In genomic region chr17:1650731-1651558, GRCh38 we compare ENCODE assay signal across 12 cellular contexts. TPM values are rescaled to one million over a fixed set of nuclear protein-coding genes. Genes with fewer than 3 reads are reported as not detected.
DNase-seq lines count a peak whose midpoint lies in the region; ATAC-seq and TF ChIP-seq lines count a peak whose summit lies in the region.
"Had no signal": no experiment of that assay in that cellular context is flagged by ENCODE, and none has a peak within 500 bp of the region (broad histone marks: within the 10 kb centered on the region; RNA-seq: fewer than 3 reads in every experiment).

No MANE protein-coding gene starts in this region.

- 49 to 74% methylated on average over 22 of the region's 22 CpGs for WGBS in sigmoid colon, 2 donors

- peaks cover 0 to 9% (median 2%) of the 10 kb centered on the region in 4 donors for H3K4me1 Mint-ChIP-seq in CD4-positive, CD25-positive, alpha-beta regulatory T cell

- POLR2A ChIA-PET in OCI-LY7 (lab: Charles Lee), result no interaction called here

- H3K27me3 Mint-ChIP-seq in CD4-positive, CD25-positive, alpha-beta regulatory T cell, result no peaks in the 10 kb centered on the region

- peaks cover 4% of the 10 kb centered on the region; the same call in 1 of the 2 replicates for H4K20me1 ChIP-seq in OCI-LY7 (ENCODE audit: insufficient read depth, low read length)

- H3K4me1 ChIP-seq in CD4-positive, CD25-positive, alpha-beta regulatory T cell (ENCODE audit: control insufficient read depth, insufficient read depth, low read length, poor library complexity, severe bottlenecking), result peaks cover 18% of the 10 kb centered on the region
- H3K4me1 ChIP-seq in OCI-LY7 (ENCODE audit: insufficient read depth, low read length, poor library complexity, severe bottlenecking), result peaks cover 23% of the 10 kb centered on the region
- peaks cover 0 to 42% (median 37%) of the 10 kb centered on the region in 4 donors for H3K4me1 ChIP-seq in sigmoid colon

- H2AFZ ChIP-seq in OCI-LY7 (ENCODE audit: low read length), result no peak overlapping the region

- no peaks in the 10 kb centered on the region for H3K27me3 ChIP-seq in CD4-positive, CD25-positive, alpha-beta regulatory T cell (ENCODE audit: control insufficient read depth, insufficient read depth, low read length)
- H3K27me3 ChIP-seq in sigmoid colon, result no peaks in the 10 kb centered on the region

- H3K9me3 Mint-ChIP-seq in CD4-positive, CD25-positive, alpha-beta regulatory T cell, result peaks cover 0 to 1% (median 0%) of the 10 kb centered on the region in 7 donors

- peaks cover 23% of the 10 kb centered on the region for H3K36me3 Mint-ChIP-seq in CD4-positive, CD25-positive, alpha-beta regulatory T cell

- DNase-seq in CD4-positive, CD25-positive, alpha-beta regulatory T cell, result no peak
- no peak for DNase-seq in OCI-LY7 (ENCODE audit: low spot score)
- DNase-seq in epithelial cell of prostate (ENCODE audit: low read depth, low spot score), result no peak
- DNase-seq in sigmoid colon, result no peak
- no peak for DNase-seq in GOT3 (lab: John Stamatoyannopoulos, UW)
- no peak for DNase-seq in NCI-H82 treated with DMSO at 0.1 percent for 48 hours (lab: John Stamatoyannopoulos, UW; ENCODE audit: unreplicated experiment)
- DNase-seq in activated CD8-positive, alpha-beta memory T cell treated with anti-CD3 and anti-CD28 coated beads, Interleukin-2, amount 50 U/mL, for 48 hours, result no peak
- DNase-seq: activated CD4-positive, alpha-beta T cell treated with anti-CD3 and anti-CD28 coated beads, Interleukin-2, amount 50 U/mL, for 4 hours; activated naive CD4-positive, alpha-beta T cell treated with Interleukin-2 at 50 U/mL for 16 hours; glutamatergic neuron; NCI-H526 treated with DMSO at 0.1 percent for 48 hours had no signal

- peaks cover 52% of the 10 kb centered on the region for H3K36me3 ChIP-seq in CD4-positive, CD25-positive, alpha-beta regulatory T cell (ENCODE audit: control insufficient read depth, insufficient read depth, low read length)
- peaks cover 70% of the 10 kb centered on the region for H3K36me3 ChIP-seq in OCI-LY7 (ENCODE audit: insufficient read depth, low read length)
- peaks cover 55 to 58% (median 57%) of the 10 kb centered on the region in 4 donors for H3K36me3 ChIP-seq in sigmoid colon

- H3K27ac ChIP-seq in CD4-positive, CD25-positive, alpha-beta regulatory T cell (ENCODE audit: insufficient read depth, low read length, poor library complexity, severe bottlenecking), result no peak overlapping the region
- H3K27ac ChIP-seq in OCI-LY7 (ENCODE audit: low read depth, low read length, poor library complexity, severe bottlenecking), result no peak overlapping the region
- H3K27ac ChIP-seq in epithelial cell of prostate, result peak overlapping the region; percentile 91
- peak overlapping the region; percentile 100 for H3K27ac ChIP-seq in sigmoid colon

- H3K4me2 ChIP-seq in OCI-LY7 (ENCODE audit: low read length), result no peak overlapping the region

- no peaks in the 10 kb centered on the region for H3K9me3 ChIP-seq in CD4-positive, CD25-positive, alpha-beta regulatory T cell (ENCODE audit: control insufficient read depth in 2 of 2, low read length in 2 of 2)
- H3K9me3 ChIP-seq in OCI-LY7 (ENCODE audit: low read length) (no peaks in the 10 kb centered on the region), sigmoid colon (no peaks in the 10 kb centered on the region)

- ATAC-seq in CD4-positive, CD25-positive, alpha-beta regulatory T cell (ENCODE audit: low read depth in 2 of 2), result no peak
- no peak for ATAC-seq in GM18511 (IDR thresholded peaks at IDR 0.05; ENCODE audit: unreplicated experiment)

- H3K4me3 ChIP-seq in CD4-positive, CD25-positive, alpha-beta regulatory T cell (ENCODE audit: low read depth, low read length), result no peak overlapping the region
- no peak overlapping the region for H3K4me3 ChIP-seq in OCI-LY7 (ENCODE audit: low read depth, low read length, poor library complexity, severe bottlenecking)
- H3K4me3 ChIP-seq in sigmoid colon, result no peak overlapping the region

- H3K27ac Mint-ChIP-seq in CD4-positive, CD25-positive, alpha-beta regulatory T cell, result peak overlapping the region in 1 of 3 donors; percentile 59

- intact Hi-C loops in OCI-LY7 (cut with micrococcal nuclease; ENCODE audit: unreplicated experiment), result no loop called here
- intact Hi-C loops in sigmoid colon (cut with DNase I), result no loop called here

- TF ChIP-seq CTCF in OCI-LY7 (conservative IDR thresholded peaks at IDR 0.05; ENCODE audit: low read length), result no peak
- TF ChIP-seq CTCF in sigmoid colon (IDR thresholded peaks at IDR 0.05), result no peak

- H3K9me2 ChIP-seq in OCI-LY7 (ENCODE audit: insufficient read depth, low read length), result no peaks in the 10 kb centered on the region

- H3K79me2 ChIP-seq in OCI-LY7 (ENCODE audit: insufficient read depth, low read depth, low read length), result no peaks in the 10 kb centered on the region

- CTCF ChIA-PET in OCI-LY7 (lab: Charles Lee; ENCODE audit: unreplicated experiment), result no interaction called here

- TSS peak; percentile 96 for BruUV-seq in OCI-LY7 (replicated peaks; lab: Mats Ljungman, UMichigan)

- peak overlapping the region; percentile 15 to 81 (median 57) for H3K4me3 Mint-ChIP-seq in CD4-positive, CD25-positive, alpha-beta regulatory T cell

- TF ChIP-seq EP300 in sigmoid colon (IDR thresholded peaks at IDR 0.05), result no peak

- TF ChIP-seq POLR2A in sigmoid colon (IDR thresholded peaks at IDR 0.05), result no peak

RNA-seq across cellular contexts. Expression of gene RILP, which starts 1.3 kb away (rescaled TPM):
- 1.5 TPM for total RNA-seq in CD4-positive, CD25-positive, alpha-beta regulatory T cell
- 1 to 10 TPM; 3.7 to 7.6 (median 5.2) TPM for polyA plus RNA-seq in CD4-positive, CD25-positive, alpha-beta regulatory T cell
- 0.82 and 3.2 TPM in 2 replicates for total RNA-seq in OCI-LY7 (2014; rRNA removed; shearing (Covaris generic))
- total RNA-seq in OCI-LY7 (2022), result 0.59 and 1.2 TPM in 2 replicates
- total RNA-seq in sigmoid colon, result 10 to 100 TPM; 13.6 to 33.0 (median 19.0) TPM
- polyA plus RNA-seq in sigmoid colon, result 10 to 100 TPM; 28.5 to 40.5 (median 37.8) TPM

RNA-seq across cellular contexts. Expression of gene SCARF1, which starts 5.4 kb away (rescaled TPM):
- total RNA-seq in CD4-positive, CD25-positive, alpha-beta regulatory T cell, result 1.5 TPM
- under 1 TPM in 1 of 4 donors, not detected in 3; 0.49 TPM for polyA plus RNA-seq in CD4-positive, CD25-positive, alpha-beta regulatory T cell
- total RNA-seq in OCI-LY7 (2014; rRNA removed; shearing (Covaris generic)), result 0.19 and 0.31 TPM in 2 replicates
- total RNA-seq in OCI-LY7 (2022), result 0.29 and 0.41 TPM in 2 replicates
- total RNA-seq in sigmoid colon, result 10 to 100 TPM in 1 of 4 donors, 1 to 10 TPM in 3; 4.3 to 10.2 (median 5.9) TPM
- 1 to 10 TPM; 2.1 to 7.5 (median 2.4) TPM for polyA plus RNA-seq in sigmoid colon

RNA-seq across cellular contexts. Expression of gene SLC43A2, which starts 22.3 kb away (rescaled TPM):
- 6.6 TPM for total RNA-seq in CD4-positive, CD25-positive, alpha-beta regulatory T cell
- 1 to 10 TPM; 3.5 to 6.9 (median 5.2) TPM for polyA plus RNA-seq in CD4-positive, CD25-positive, alpha-beta regulatory T cell
- 9.2 and 16.7 TPM in 2 replicates for total RNA-seq in OCI-LY7 (2014; rRNA removed; shearing (Covaris generic))
- total RNA-seq in OCI-LY7 (2022) (16.6 and 17.1 TPM in 2 replicates), sigmoid colon (1 to 10 TPM; 7.1 to 9.2 (median 7.9) TPM)
- polyA plus RNA-seq in sigmoid colon, result 10 to 100 TPM in 1 of 3 donors, 1 to 10 TPM in 2; 2.4 to 16.5 (median 4.4) TPM

RNA-seq across cellular contexts. Expression of gene PRPF8, which starts 33.7 kb away (rescaled TPM):
- 405 TPM for total RNA-seq in CD4-positive, CD25-positive, alpha-beta regulatory T cell
- 100 to 1,000 TPM; 146 to 170 (median 159) TPM for polyA plus RNA-seq in CD4-positive, CD25-positive, alpha-beta regulatory T cell
- total RNA-seq in OCI-LY7 (2014; rRNA removed; shearing (Covaris generic)), result 108 and 162 TPM in 2 replicates
- 404 and 427 TPM in 2 replicates for total RNA-seq in OCI-LY7 (2022)
- 100 to 1,000 TPM; 115 to 155 (median 125) TPM for total RNA-seq in sigmoid colon
- 10 to 100 TPM; 25.9 to 92.8 (median 34.2) TPM for polyA plus RNA-seq in sigmoid colon

RNA-seq across cellular contexts. Expression of gene TLCD2, which starts 59.2 kb away (rescaled TPM):
- 0.35 TPM for total RNA-seq in CD4-positive, CD25-positive, alpha-beta regulatory T cell
- polyA plus RNA-seq in CD4-positive, CD25-positive, alpha-beta regulatory T cell, result under 1 TPM in 2 of 4 donors, not detected in 2; 0.03 to 0.17 TPM
- not detected in 2 replicates for total RNA-seq in OCI-LY7 (2014; rRNA removed; shearing (Covaris generic))
- total RNA-seq in OCI-LY7 (2022), result not detected in 2 replicates
- 1 to 10 TPM; 2.6 to 5.4 (median 4.1) TPM for total RNA-seq in sigmoid colon
- 10 to 100 TPM in 1 of 3 donors, 1 to 10 TPM in 2; 7.2 to 23.2 (median 9.2) TPM for polyA plus RNA-seq in sigmoid colon

Comparison
In these comparisons a context has a peak if more than half of its experiments do, and no peak if none do; other contexts are left out.
1. H3K27ac ChIP-seq: peak in epithelial cell of prostate (single experiment) and sigmoid colon (4 of 4); none in CD4-positive, CD25-positive, alpha-beta regulatory T cell (single experiment) and OCI-LY7 (single experiment).